In the genomic region with DNA sequence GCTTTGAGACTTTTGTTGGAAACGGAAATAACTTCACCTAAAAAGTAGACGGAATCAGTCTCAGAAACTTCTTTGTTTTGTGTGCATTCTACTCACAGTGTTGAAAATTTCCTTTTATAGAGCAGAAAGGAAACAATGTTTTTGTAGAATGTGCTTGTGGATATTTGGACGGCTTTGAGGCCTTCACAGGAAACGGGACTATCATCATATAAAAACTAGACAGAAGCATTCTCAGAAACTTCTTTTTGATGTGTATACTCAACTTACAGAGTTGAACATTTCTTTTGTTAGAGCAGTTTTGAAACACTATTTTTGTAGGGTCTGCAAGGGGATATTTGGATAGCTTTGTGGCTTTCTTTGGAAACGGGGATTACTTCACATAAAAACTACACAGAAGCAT, we compare ENCODE assay signal across 14 cellular contexts.
DNase-seq lines count a peak whose midpoint lies in the region; ATAC-seq lines count a peak whose summit lies in the region.
"Had no signal": no experiment of that assay in that cellular context is flagged by ENCODE, and none has a peak within 500 bp of the region (broad histone marks: within the 10 kb centered on the region; RNA-seq: fewer than 3 reads in every experiment).

No MANE protein-coding gene starts in this region.

- no peak for ATAC-seq in activated CD4-positive, alpha-beta T cell treated with anti-CD3 and anti-CD28 coated beads for 36 hours
- ATAC-seq in activated CD8-positive, alpha-beta T cell treated with anti-CD3 and anti-CD28 coated beads, Interleukin-2, amount 10 ng/mL, durations not matched to agents 7 days and 5 days, result no peak
- ATAC-seq in naive thymus-derived CD8-positive, alpha-beta T cell, result no peak
- ATAC-seq in GM19455 (IDR thresholded peaks at IDR 0.05; ENCODE audit: unreplicated experiment), result no peak

- CTCF ChIA-PET in activated CD4-positive, alpha-beta T cell treated with anti-CD3 and anti-CD28 coated beads for 36 hours (lab: Charles Lee), result no interaction called here
- CTCF ChIA-PET in activated CD8-positive, alpha-beta T cell treated with anti-CD3 and anti-CD28 coated beads, Interleukin-2, amount 10 ng/mL, durations not matched to agents 7 days and 5 days (lab: Charles Lee), result no interaction called here

- POLR2A ChIA-PET in activated CD4-positive, alpha-beta T cell treated with anti-CD3 and anti-CD28 coated beads for 36 hours (lab: Charles Lee), result no interaction called here
- POLR2A ChIA-PET in activated CD8-positive, alpha-beta T cell treated with anti-CD3 and anti-CD28 coated beads, Interleukin-2, amount 10 ng/mL, durations not matched to agents 7 days and 5 days (lab: Charles Lee), result no interaction called here
- POLR2A ChIA-PET in naive thymus-derived CD8-positive, alpha-beta T cell (lab: Charles Lee), result no interaction called here

- peaks cover 10% of the 10 kb centered on the region for H3K9me3 Mint-ChIP-seq in activated CD4-positive, alpha-beta T cell treated with anti-CD3 and anti-CD28 coated beads for 36 hours (ENCODE audit: low read depth)
- H3K9me3 Mint-ChIP-seq in activated naive CD4-positive, alpha-beta T cell treated with anti-CD3 and anti-CD28 coated beads, Interleukin-2, amount 50 U/mL, for 24 hours, result peaks cover 3% of the 10 kb centered on the region
- H3K9me3 Mint-ChIP-seq in activated CD8-positive, alpha-beta T cell treated with anti-CD3 and anti-CD28 coated beads, Interleukin-2, amount 10 ng/mL, durations not matched to agents 7 days and 5 days (ENCODE audit: insufficient read depth), result peaks cover 22% of the 10 kb centered on the region
- H3K9me3 Mint-ChIP-seq in naive thymus-derived CD8-positive, alpha-beta T cell, result peaks cover 0 to 29% (median 7%) of the 10 kb centered on the region in 9 donors
- peaks cover 80% of the 10 kb centered on the region for H3K9me3 Mint-ChIP-seq in T-helper 2 cell treated with Interferon-gamma antibody and Interleukin-4, amounts not matched to agents 5 μg/mL and 100 μg/mL, for 36 hours

- intact Hi-C loops in activated CD4-positive, alpha-beta T cell treated with anti-CD3 and anti-CD28 coated beads for 36 hours (cut with DNase I, micrococcal nuclease), result no loop called here

- peak overlapping the region; percentile 56 for H3K27ac Mint-ChIP-seq in activated CD4-positive, alpha-beta T cell treated with anti-CD3 and anti-CD28 coated beads for 36 hours
- H3K27ac Mint-ChIP-seq in activated naive CD4-positive, alpha-beta T cell treated with anti-CD3 and anti-CD28 coated beads, Interleukin-2, amount 50 U/mL, for 24 hours, result peak overlapping the region; percentile 87
- peak overlapping the region; percentile 62 for H3K27ac Mint-ChIP-seq in activated CD8-positive, alpha-beta T cell treated with anti-CD3 and anti-CD28 coated beads, Interleukin-2, amount 10 ng/mL, durations not matched to agents 7 days and 5 days
- H3K27ac Mint-ChIP-seq in naive thymus-derived CD8-positive, alpha-beta T cell, result peak overlapping the region in 7 of 10 donors; percentile 2 to 86 (median 35)
- H3K27ac Mint-ChIP-seq in T-helper 2 cell treated with Interferon-gamma antibody and Interleukin-4, amounts not matched to agents 5 μg/mL and 100 μg/mL, for 36 hours, result no peak overlapping the region
- H3K27ac Mint-ChIP-seq: HFFc6 had no signal

- peaks cover 19% of the 10 kb centered on the region for H3K4me1 Mint-ChIP-seq in activated CD4-positive, alpha-beta T cell treated with anti-CD3 and anti-CD28 coated beads for 36 hours
- peaks cover 61% of the 10 kb centered on the region for H3K4me1 Mint-ChIP-seq in activated naive CD4-positive, alpha-beta T cell treated with anti-CD3 and anti-CD28 coated beads, Interleukin-2, amount 50 U/mL, for 24 hours
- H3K4me1 Mint-ChIP-seq in activated CD8-positive, alpha-beta T cell treated with anti-CD3 and anti-CD28 coated beads, Interleukin-2, amount 10 ng/mL, durations not matched to agents 7 days and 5 days (ENCODE audit: low read depth), result peaks cover 6% of the 10 kb centered on the region
- peaks cover 5 to 57% (median 21%) of the 10 kb centered on the region in 4 donors for H3K4me1 Mint-ChIP-seq in naive thymus-derived CD8-positive, alpha-beta T cell
- H3K4me1 Mint-ChIP-seq in T-helper 2 cell treated with Interferon-gamma antibody and Interleukin-4, amounts not matched to agents 5 μg/mL and 100 μg/mL, for 36 hours (ENCODE audit: low read depth), result no peaks in the 10 kb centered on the region

- no peaks in the 10 kb centered on the region for H3K27me3 Mint-ChIP-seq in activated CD4-positive, alpha-beta T cell treated with anti-CD3 and anti-CD28 coated beads for 36 hours
- H3K27me3 Mint-ChIP-seq in activated naive CD4-positive, alpha-beta T cell treated with anti-CD3 and anti-CD28 coated beads, Interleukin-2, amount 50 U/mL, for 24 hours, result no peaks in the 10 kb centered on the region
- H3K27me3 Mint-ChIP-seq in activated CD8-positive, alpha-beta T cell treated with anti-CD3 and anti-CD28 coated beads, Interleukin-2, amount 10 ng/mL, durations not matched to agents 7 days and 5 days (ENCODE audit: low read depth), result no peaks in the 10 kb centered on the region
- no peaks in the 10 kb centered on the region for H3K27me3 Mint-ChIP-seq in naive thymus-derived CD8-positive, alpha-beta T cell
- no peaks in the 10 kb centered on the region for H3K27me3 Mint-ChIP-seq in T-helper 2 cell treated with Interferon-gamma antibody and Interleukin-4, amounts not matched to agents 5 μg/mL and 100 μg/mL, for 36 hours (ENCODE audit: low read depth)
- H3K27me3 Mint-ChIP-seq: CD4-positive, alpha-beta memory T cell had no signal

- no peak for DNase-seq in activated CD4-positive, alpha-beta T cell treated with anti-CD3 and anti-CD28 coated beads for 36 hours
- DNase-seq in activated CD4-positive, alpha-beta T cell treated with anti-CD3 and anti-CD28 coated beads, Interleukin-2, amount 50 U/mL, for 1 hour, result no peak
- no peak for DNase-seq in activated naive CD4-positive, alpha-beta T cell (lab: John Stamatoyannopoulos, UW)
- DNase-seq in activated CD8-positive, alpha-beta T cell treated with anti-CD3 and anti-CD28 coated beads, Interleukin-2, amount 10 ng/mL, durations not matched to agents 7 days and 5 days, result no peak
- DNase-seq in naive thymus-derived CD8-positive, alpha-beta T cell, result peak in 1 of 10 donors; percentile 9
- no peak for DNase-seq in T-helper 2 cell treated with Interferon-gamma antibody and Interleukin-4, amounts not matched to agents 5 μg/mL and 100 μg/mL, for 36 hours (ENCODE audit: low spot score)
- DNase-seq: AML-193; CD4-positive, alpha-beta memory T cell; COR-L47; GF-D8; HCEC 1CT; HFFc6 had no signal

- H3K36me3 Mint-ChIP-seq in activated CD4-positive, alpha-beta T cell treated with anti-CD3 and anti-CD28 coated beads for 36 hours (ENCODE audit: low read depth), result peaks cover 17% of the 10 kb centered on the region
- peaks cover 22% of the 10 kb centered on the region for H3K36me3 Mint-ChIP-seq in activated naive CD4-positive, alpha-beta T cell treated with anti-CD3 and anti-CD28 coated beads, Interleukin-2, amount 50 U/mL, for 24 hours
- H3K36me3 Mint-ChIP-seq in activated CD8-positive, alpha-beta T cell treated with anti-CD3 and anti-CD28 coated beads, Interleukin-2, amount 10 ng/mL, durations not matched to agents 7 days and 5 days (ENCODE audit: low read depth), result peaks cover 54% of the 10 kb centered on the region
- H3K36me3 Mint-ChIP-seq in naive thymus-derived CD8-positive, alpha-beta T cell, result peaks cover 0 to 16% (median 0%) of the 10 kb centered on the region in 3 donors
- H3K36me3 Mint-ChIP-seq in T-helper 2 cell treated with Interferon-gamma antibody and Interleukin-4, amounts not matched to agents 5 μg/mL and 100 μg/mL, for 36 hours (ENCODE audit: low read depth), result peaks cover 37% of the 10 kb centered on the region

- H3K4me3 Mint-ChIP-seq in activated CD4-positive, alpha-beta T cell treated with anti-CD3 and anti-CD28 coated beads for 36 hours, result no peak overlapping the region
- H3K4me3 Mint-ChIP-seq in activated naive CD4-positive, alpha-beta T cell treated with anti-CD3 and anti-CD28 coated beads, Interleukin-2, amount 50 U/mL, for 24 hours, result peak overlapping the region; percentile 51
- no peak overlapping the region for H3K4me3 Mint-ChIP-seq in activated CD8-positive, alpha-beta T cell treated with anti-CD3 and anti-CD28 coated beads, Interleukin-2, amount 10 ng/mL, durations not matched to agents 7 days and 5 days
- H3K4me3 Mint-ChIP-seq in naive thymus-derived CD8-positive, alpha-beta T cell, result peak overlapping the region in 7 of 10 donors; percentile 5 to 70 (median 38)
- H3K4me3 Mint-ChIP-seq in T-helper 2 cell treated with Interferon-gamma antibody and Interleukin-4, amounts not matched to agents 5 μg/mL and 100 μg/mL, for 36 hours, result no peak overlapping the region
- H3K4me3 Mint-ChIP-seq: HFFc6 had no signal

Comparison
In these comparisons a context has a peak if more than half of its experiments do, and no peak if none do; other contexts are left out.
1. H3K4me3 Mint-ChIP-seq: peak in activated naive CD4-positive, alpha-beta T cell treated with anti-CD3 and anti-CD28 coated beads, Interleukin-2, amount 50 U/mL, for 24 hours (single experiment) and naive thymus-derived CD8-positive, alpha-beta T cell (7 of 10); none in activated CD4-positive, alpha-beta T cell treated with anti-CD3 and anti-CD28 coated beads for 36 hours (single experiment), activated CD8-positive, alpha-beta T cell treated with anti-CD3 and anti-CD28 coated beads, Interleukin-2, amount 10 ng/mL, durations not matched to agents 7 days and 5 days (single experiment) and T-helper 2 cell treated with Interferon-gamma antibody and Interleukin-4, amounts not matched to agents 5 μg/mL and 100 μg/mL, for 36 hours (single experiment).